Comparison of ENCODE assay signal across 14 cellular contexts in the genomic region with DNA sequence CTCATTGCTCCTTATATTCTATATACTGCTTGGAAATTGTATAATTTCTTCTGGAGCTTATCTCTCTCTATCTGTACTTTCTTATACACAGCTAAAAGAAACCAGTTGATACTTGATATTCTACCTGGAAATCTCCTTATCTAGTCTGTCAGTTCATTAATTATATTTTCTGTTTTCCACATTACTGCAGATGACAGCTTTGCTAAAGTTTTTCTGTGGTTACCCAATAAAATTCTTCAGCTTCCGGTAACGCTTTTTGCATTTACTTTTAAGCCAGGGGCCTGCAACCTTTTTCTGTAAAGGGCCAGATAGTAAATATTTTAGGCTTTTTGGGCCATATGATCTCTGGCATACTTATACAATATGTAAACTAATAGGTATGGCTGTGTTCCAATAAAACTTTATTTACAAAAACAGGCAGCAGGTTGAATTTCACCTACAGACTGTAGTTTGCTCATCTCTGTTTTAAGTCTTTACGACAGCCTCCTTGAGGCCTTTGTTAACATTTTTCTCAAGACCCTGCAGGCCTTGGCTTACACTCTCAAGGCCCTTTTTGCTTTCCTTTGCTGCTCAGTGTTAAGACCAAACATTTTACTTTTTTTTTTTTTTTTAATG.
"Had no signal": no experiment of that assay in that cellular context is flagged by ENCODE, and none has a peak within 500 bp of the region (broad histone marks: within the 10 kb centered on the region; RNA-seq: fewer than 3 reads in every experiment).

No MANE protein-coding gene starts in this region.

- H3K9me3 Mint-ChIP-seq: activated B cell treated with CpG ODN at 0.5 μM for 24 hours; activated CD4-positive, alpha-beta T cell treated with anti-CD3 and anti-CD28 coated beads, Interleukin-2, amount 10 ng/mL, durations not matched to agents 7 days and 5 days; dendritic cell treated with granulocyte-macrophage colony-stimulating factor and Interleukin-4, amounts not matched to agents 40 ng/mL and 50 ng/mL, for 4 days; neural crest cell had no signal

- H3K27me3 Mint-ChIP-seq: activated B cell treated with CpG ODN at 0.5 μM for 24 hours; activated CD4-positive, alpha-beta T cell treated with anti-CD3 and anti-CD28 coated beads, Interleukin-2, amount 10 ng/mL, durations not matched to agents 7 days and 5 days; dendritic cell treated with granulocyte-macrophage colony-stimulating factor and Interleukin-4, amounts not matched to agents 40 ng/mL and 50 ng/mL, for 4 days had no signal

- H3K4me1 Mint-ChIP-seq: activated CD4-positive, alpha-beta T cell treated with anti-CD3 and anti-CD28 coated beads, Interleukin-2, amount 10 ng/mL, durations not matched to agents 7 days and 5 days had no signal

- H3K4me3 ChIP-seq: ascending aorta, breast epithelium, sigmoid colon had no signal

- H3K27ac Mint-ChIP-seq: activated B cell treated with CpG ODN at 0.5 μM for 24 hours; activated CD4-positive, alpha-beta T cell treated with anti-CD3 and anti-CD28 coated beads, Interleukin-2, amount 10 ng/mL, durations not matched to agents 7 days and 5 days; dendritic cell treated with granulocyte-macrophage colony-stimulating factor and Interleukin-4, amounts not matched to agents 40 ng/mL and 50 ng/mL, for 4 days had no signal

- DNase-seq: activated B cell treated with CpG ODN at 0.5 μM for 24 hours; activated CD4-positive, alpha-beta T cell treated with anti-CD3 and anti-CD28 coated beads, Interleukin-2, amount 10 ng/mL, durations not matched to agents 7 days and 5 days; activated CD8-positive, alpha-beta memory T cell treated with anti-CD3 and anti-CD28 coated beads for 24 hours; activated gamma-delta T cell treated with Interleukin-2 at 50 U/mL for 16 hours; cerebellar nuclear complex; effector memory CD4-positive, alpha-beta T cell; foreskin melanocyte; mesendoderm; sigmoid colon; stimulated activated CD4-positive, alpha-beta T cell treated with anti-CD3 and anti-CD28 coated beads, Interleukin-1b, Interleukin-23, amount 100 ng/mL, for 48 hours had no signal

- H3K4me3 Mint-ChIP-seq: activated B cell treated with CpG ODN at 0.5 μM for 24 hours; activated CD4-positive, alpha-beta T cell treated with anti-CD3 and anti-CD28 coated beads, Interleukin-2, amount 10 ng/mL, durations not matched to agents 7 days and 5 days; dendritic cell treated with granulocyte-macrophage colony-stimulating factor and Interleukin-4, amounts not matched to agents 40 ng/mL and 50 ng/mL, for 4 days; neural crest cell had no signal
